Comparison of ENCODE assay signal across 2 cellular contexts in the genomic region with DNA sequence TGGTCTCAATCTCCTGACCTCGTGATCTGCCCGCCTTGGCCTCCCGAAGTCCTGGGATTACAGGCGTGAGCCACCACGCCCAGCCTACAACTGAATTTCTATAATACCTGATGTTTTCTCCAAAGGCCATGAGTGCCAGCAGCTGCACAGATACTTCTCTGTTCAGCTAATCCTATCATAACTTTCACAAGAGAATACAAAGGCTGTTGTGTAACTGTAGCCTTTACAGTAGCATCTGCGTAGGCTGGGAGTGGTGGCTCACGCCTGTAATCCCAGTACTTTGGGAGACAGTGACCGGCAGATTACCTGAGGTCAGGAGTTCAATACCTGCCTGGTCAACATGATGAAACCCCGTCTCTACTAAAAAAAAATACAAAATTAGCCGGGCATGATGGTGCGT. TPM values are rescaled to one million over a fixed set of nuclear protein-coding genes. Genes with fewer than 3 reads are reported as not detected.
"Had no signal": no experiment of that assay in that cellular context is flagged by ENCODE, and none has a peak within 500 bp of the region (broad histone marks: within the 10 kb centered on the region; RNA-seq: fewer than 3 reads in every experiment).

No MANE protein-coding gene starts in this region.

RNA-seq across cellular contexts. Expression of gene NIM1K, which starts 8.9 kb away (rescaled TPM):
- total RNA-seq: ascending aorta, bronchial epithelial cell had no signal
